25 cellular contexts compared by ENCODE assay signal in the genomic region with DNA sequence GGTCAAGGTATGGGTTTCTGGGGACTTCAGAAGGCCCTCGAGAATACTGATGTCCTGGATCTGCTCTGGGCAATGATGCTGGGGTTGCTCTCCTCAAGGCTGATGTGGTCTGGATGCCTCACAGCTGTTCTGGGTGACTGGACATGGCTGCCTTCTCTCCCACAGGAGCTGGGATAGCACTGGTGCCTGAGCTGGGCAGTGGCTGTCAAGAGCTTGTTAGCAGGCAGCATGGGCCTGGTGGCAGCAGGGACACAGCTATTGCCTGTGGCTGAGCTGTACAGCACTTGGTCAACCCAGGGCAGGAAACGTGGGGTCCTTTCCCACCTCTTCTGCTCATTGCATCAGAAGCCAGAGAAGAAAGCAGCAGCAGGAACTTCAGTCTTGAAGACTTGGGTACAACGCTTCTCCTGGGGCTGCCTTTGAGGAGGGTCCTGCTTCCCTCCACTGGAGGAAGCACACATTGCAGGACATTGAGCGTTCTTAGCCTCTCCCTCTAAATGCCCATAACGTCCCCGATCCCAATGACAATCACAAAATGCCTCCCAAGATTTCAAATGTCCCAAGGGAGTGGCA. TPM values are rescaled to one million over a fixed set of nuclear protein-coding genes. Genes with fewer than 3 reads are reported as not detected.
"Had no signal": no experiment of that assay in that cellular context is flagged by ENCODE, and none has a peak within 500 bp of the region (broad histone marks: within the 10 kb centered on the region; RNA-seq: fewer than 3 reads in every experiment).

No MANE protein-coding gene starts in this region.

- H3K4me3 ChIP-seq: body of pancreas, coronary artery, heart left ventricle, right lobe of liver, stomach, testis, upper lobe of right lung had no signal

- H3K27ac Mint-ChIP-seq: activated CD4-positive, alpha-beta T cell treated with anti-CD3 and anti-CD28 coated beads, Interleukin-2, amount 10 ng/mL, durations not matched to agents 24 days and 14 days; activated CD8-positive, alpha-beta T cell treated with anti-CD3 and anti-CD28 coated beads, Interleukin-2, amount 10 ng/mL, durations not matched to agents 7 days and 5 days; activated naive CD8-positive, alpha-beta T cell treated with anti-CD3 and anti-CD28 coated beads for 36 hours; activated T-cell treated with anti-CD3 and anti-CD28 coated beads, Interleukin-2, amount 50 U/mL, for 72 hours; memory B cell; naive thymus-derived CD8-positive, alpha-beta T cell had no signal

- H3K4me1 ChIP-seq: body of pancreas, right lobe of liver, stomach, upper lobe of right lung had no signal

- FAIRE-seq: frontal cortex, islet of Langerhans, TTC549 had no signal

- H3K4me3 Mint-ChIP-seq: activated CD4-positive, alpha-beta T cell treated with anti-CD3 and anti-CD28 coated beads, Interleukin-2, amount 10 ng/mL, durations not matched to agents 24 days and 14 days; activated CD8-positive, alpha-beta T cell treated with anti-CD3 and anti-CD28 coated beads, Interleukin-2, amount 10 ng/mL, durations not matched to agents 7 days and 5 days; activated naive CD8-positive, alpha-beta T cell treated with anti-CD3 and anti-CD28 coated beads for 36 hours; activated T-cell treated with anti-CD3 and anti-CD28 coated beads, Interleukin-2, amount 50 U/mL, for 72 hours; memory B cell; naive thymus-derived CD8-positive, alpha-beta T cell had no signal

- H3K9me3 ChIP-seq: body of pancreas, heart left ventricle, right lobe of liver, stomach, testis, upper lobe of right lung had no signal

- H3K27me3 ChIP-seq: body of pancreas, heart left ventricle, right lobe of liver, testis, upper lobe of right lung had no signal

- H3K27me3 Mint-ChIP-seq: activated CD4-positive, alpha-beta T cell treated with anti-CD3 and anti-CD28 coated beads, Interleukin-2, amount 10 ng/mL, durations not matched to agents 24 days and 14 days; activated naive CD8-positive, alpha-beta T cell treated with anti-CD3 and anti-CD28 coated beads for 36 hours had no signal

- H3K4me1 Mint-ChIP-seq: activated CD4-positive, alpha-beta T cell treated with anti-CD3 and anti-CD28 coated beads, Interleukin-2, amount 10 ng/mL, durations not matched to agents 24 days and 14 days; activated naive CD8-positive, alpha-beta T cell treated with anti-CD3 and anti-CD28 coated beads for 36 hours; memory B cell; naive thymus-derived CD8-positive, alpha-beta T cell had no signal

- H3K27ac ChIP-seq: body of pancreas, coronary artery, heart left ventricle, right lobe of liver, stomach, testis, upper lobe of right lung had no signal

- H3K36me3 ChIP-seq: heart left ventricle, right lobe of liver, stomach, upper lobe of right lung had no signal

- H3K36me3 Mint-ChIP-seq: activated naive CD8-positive, alpha-beta T cell treated with anti-CD3 and anti-CD28 coated beads for 36 hours; memory B cell; naive thymus-derived CD8-positive, alpha-beta T cell had no signal

- DNase-seq: activated CD4-positive, alpha-beta T cell treated with anti-CD3 and anti-CD28 coated beads, Interleukin-2, amount 10 ng/mL, durations not matched to agents 24 days and 14 days; activated CD4-positive, CD25-positive, alpha-beta regulatory T cell; activated CD8-positive, alpha-beta memory T cell treated with anti-CD3 and anti-CD28 coated beads, Interleukin-2, amount 50 U/mL, for 48 hours; activated CD8-positive, alpha-beta T cell treated with anti-CD3 and anti-CD28 coated beads, Interleukin-2, amount 10 ng/mL, durations not matched to agents 7 days and 5 days; activated gamma-delta T cell; activated naive CD8-positive, alpha-beta T cell treated with anti-CD3 and anti-CD28 coated beads for 36 hours; activated T-cell treated with anti-CD3 and anti-CD28 coated beads, Interleukin-2, amount 50 U/mL, for 72 hours; amygdala; body of pancreas; central memory CD4-positive, alpha-beta T cell; effector CD4-positive, alpha-beta T cell; heart left ventricle; occipital lobe; stomach; T-helper 2 cell; testis; upper lobe of right lung had no signal

- ATAC-seq: activated CD8-positive, alpha-beta T cell treated with anti-CD3 and anti-CD28 coated beads, Interleukin-2, amount 10 ng/mL, durations not matched to agents 7 days and 5 days; activated T-cell treated with anti-CD3 and anti-CD28 coated beads, Interleukin-2, amount 50 U/mL, for 72 hours; body of pancreas; heart left ventricle; left lobe of liver; naive thymus-derived CD8-positive, alpha-beta T cell; right lobe of liver; upper lobe of right lung had no signal

- H3K9me3 Mint-ChIP-seq: activated CD4-positive, alpha-beta T cell treated with anti-CD3 and anti-CD28 coated beads, Interleukin-2, amount 10 ng/mL, durations not matched to agents 24 days and 14 days; activated naive CD8-positive, alpha-beta T cell treated with anti-CD3 and anti-CD28 coated beads for 36 hours; activated T-cell treated with anti-CD3 and anti-CD28 coated beads, Interleukin-2, amount 50 U/mL, for 72 hours; memory B cell; naive thymus-derived CD8-positive, alpha-beta T cell had no signal

RNA-seq across cellular contexts. Expression of gene ADCYAP1R1, which starts 13.0 kb away (rescaled TPM):
- total RNA-seq: activated CD4-positive, alpha-beta T cell treated with anti-CD3 and anti-CD28 coated beads, Interleukin-2, amount 10 ng/mL, durations not matched to agents 24 days and 14 days; activated CD8-positive, alpha-beta T cell treated with anti-CD3 and anti-CD28 coated beads, Interleukin-2, amount 10 ng/mL, durations not matched to agents 7 days and 5 days; activated naive CD8-positive, alpha-beta T cell treated with anti-CD3 and anti-CD28 coated beads for 36 hours; naive thymus-derived CD8-positive, alpha-beta T cell had no signal
- polyA plus RNA-seq: naive thymus-derived CD8-positive, alpha-beta T cell had no signal
